9 cellular contexts compared by ENCODE assay signal in the genomic region with DNA sequence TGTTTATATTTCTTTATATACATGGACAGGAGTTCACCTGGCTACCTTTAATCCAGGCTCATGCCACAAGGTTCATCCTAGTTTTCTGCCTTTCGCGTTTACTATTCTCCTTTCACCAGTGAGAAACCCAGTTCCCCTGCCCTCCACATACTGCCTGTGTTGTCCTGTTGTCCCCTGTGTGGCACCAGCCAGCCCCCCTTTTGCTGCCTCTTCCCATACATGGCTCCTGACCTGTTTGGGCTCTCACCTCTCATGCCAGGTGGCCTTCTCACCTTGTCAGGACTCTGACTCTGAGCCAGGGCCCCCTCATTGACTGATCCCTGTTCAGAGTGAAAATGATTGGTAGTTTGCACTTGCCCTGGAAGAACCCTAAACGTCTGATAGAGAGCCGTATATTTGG. TPM values are rescaled to one million over a fixed set of nuclear protein-coding genes. Genes with fewer than 3 reads are reported as not detected.
DNase-seq lines count a peak whose midpoint lies in the region; ATAC-seq and TF ChIP-seq lines count a peak whose summit lies in the region.
"Had no signal": no experiment of that assay in that cellular context is flagged by ENCODE, and none has a peak within 500 bp of the region (broad histone marks: within the 10 kb centered on the region; RNA-seq: fewer than 3 reads in every experiment).

No MANE protein-coding gene starts in this region.

- no peaks in the 10 kb centered on the region for H3K9me3 ChIP-seq in CD4-positive, alpha-beta T cell (ENCODE audit: control insufficient read depth, low read length)
- H3K9me3 ChIP-seq in IMR-90 (ENCODE audit: control insufficient read depth, insufficient read depth, low read length) = no peaks in the 10 kb centered on the region
- H3K9me3 ChIP-seq in body of pancreas = no peaks in the 10 kb centered on the region

- no peak overlapping the region for H3K27ac ChIP-seq in CD4-positive, alpha-beta T cell (ENCODE audit: low read depth, low read length)
- peak overlapping the region; percentile 21; the same call in 1 of the 2 replicates for H3K27ac ChIP-seq in IMR-90 (ENCODE audit: insufficient read depth, low read length)
- H3K27ac ChIP-seq in caudate nucleus (ENCODE audit: low read depth, low read length) = peak overlapping the region; percentile 29
- no peak overlapping the region for H3K27ac ChIP-seq in body of pancreas

- H3K4me3 Mint-ChIP-seq in CD4-positive, alpha-beta T cell = peak overlapping the region; percentile 9
- peak overlapping the region; percentile 52 for H3K4me3 Mint-ChIP-seq in natural killer cell treated with Interleukin-12 subunit alpha and Interleukin-12 subunit beta and Interleukin-15 and Interleukin-18, amount 100 ng/mL, for 72 hours

- POLR2A ChIA-PET in CD4-positive, alpha-beta T cell (lab: Charles Lee) = no interaction called here
- POLR2A ChIA-PET in IMR-90 (lab: Charles Lee; ENCODE audit: unreplicated experiment) = no interaction called here

- H3K36me3 ChIP-seq in IMR-90 (ENCODE audit: control insufficient read depth, insufficient read depth, low read length) (peaks cover 26% of the 10 kb centered on the region), body of pancreas (replicated peaks in 1 of 2; ENCODE audit: insufficient read depth in 1 of 2, low read depth in 2 of 2) (peaks cover 2 to 10% of the 10 kb centered on the region in 2 donors)

- peaks cover 13 to 53% of the 10 kb centered on the region in 2 experiments; a peak in 3 of 4 replicates for H3K79me1 ChIP-seq in IMR-90 (ENCODE audit: low read depth in 1 of 2, low read length in 2 of 2)

- peaks cover 19% of the 10 kb centered on the region for H3K4me1 ChIP-seq in IMR-90 (ENCODE audit: control insufficient read depth, insufficient read depth, low read length)
- H3K4me1 ChIP-seq in body of pancreas = peaks cover 17% of the 10 kb centered on the region

- H3K27me3 ChIP-seq in CD4-positive, alpha-beta T cell (ENCODE audit: control insufficient read depth, insufficient read depth, low read length) = no peaks in the 10 kb centered on the region
- no peaks in the 10 kb centered on the region for H3K27me3 ChIP-seq in IMR-90 (ENCODE audit: control insufficient read depth, insufficient read depth, low read length)
- H3K27me3 ChIP-seq in body of pancreas = no peaks in the 10 kb centered on the region

- TF ChIP-seq CTCF in CD4-positive, alpha-beta T cell (IDR thresholded peaks at IDR 0.05) = no peak
- TF ChIP-seq CTCF in IMR-90 (conservative IDR thresholded peaks at IDR 0.05; ENCODE audit: low read depth, low read length) = no peak
- no peak for TF ChIP-seq CTCF in body of pancreas (IDR thresholded peaks at IDR 0.05)

- peaks cover 93% of the 10 kb centered on the region for H3K36me3 Mint-ChIP-seq in CD4-positive, alpha-beta T cell (ENCODE audit: low read depth)
- peaks cover 37% of the 10 kb centered on the region for H3K36me3 Mint-ChIP-seq in natural killer cell treated with Interleukin-12 subunit alpha and Interleukin-12 subunit beta and Interleukin-15 and Interleukin-18, amount 100 ng/mL, for 72 hours

- H4K5ac ChIP-seq in IMR-90 (ENCODE audit: low read depth, low read length) = peak overlapping the region; percentile 3; the same call in 1 of the 2 replicates

- H3K4me3 ChIP-seq in IMR-90 (ENCODE audit: insufficient read depth, low read depth, low read length) = no peak overlapping the region
- no peak overlapping the region for H3K4me3 ChIP-seq in body of pancreas

- H2BK120ac ChIP-seq in IMR-90 (ENCODE audit: low read depth, low read length) = peak overlapping the region; percentile 84

- CTCF ChIA-PET in CD4-positive, alpha-beta T cell (lab: Charles Lee) = no interaction called here
- CTCF ChIA-PET in IMR-90 (lab: Yijun Ruan, JAX) = interaction anchor here (0.5 to 1.8 kb wide), 3 partner anchors 32 to 179 kb away, joined by 3 to 5 read pairs (median 3); no protein-coding TSS in a partner anchor

- no peak for DNase-seq in CD4-positive, alpha-beta T cell
- DNase-seq in IMR-90 (no peak), caudate nucleus (lab: John Stamatoyannopoulos, UW) (no peak), T1000 (lab: John Stamatoyannopoulos, UW) (no peak), A172 (ENCODE audit: low spot score) (no peak), body of pancreas (no peak)
- DNase-seq in natural killer cell treated with Interleukin-12 subunit alpha and Interleukin-12 subunit beta and Interleukin-15 and Interleukin-18, amount 100 ng/mL, for 72 hours (ENCODE audit: low spot score) = no peak
- DNase-seq: COR-L47, SIG-M5 had no signal

- H3K23ac ChIP-seq in IMR-90 (ENCODE audit: low read depth, low read length) = peak overlapping the region; percentile 85

- H2BK15ac ChIP-seq in IMR-90 (ENCODE audit: low read depth, low read length) = peak overlapping the region; percentile 26

- peak overlapping the region; percentile 82 for H4K91ac ChIP-seq in IMR-90 (ENCODE audit: insufficient read depth, low read depth, low read length)

- peak overlapping the region; percentile 54 for H3K14ac ChIP-seq in IMR-90 (replicated peaks; ENCODE audit: low read depth, low read length)

- ATAC-seq in CD4-positive, alpha-beta T cell (ENCODE audit: poor library complexity) = no peak
- ATAC-seq in IMR-90 (ENCODE audit: low read depth) = no peak
- ATAC-seq in natural killer cell treated with Interleukin-12 subunit alpha and Interleukin-12 subunit beta and Interleukin-15 and Interleukin-18, amount 100 ng/mL, for 72 hours = no peak
- ATAC-seq in body of pancreas = no peak

- H2AFZ ChIP-seq in IMR-90 (replicated peaks; ENCODE audit: low read length, poor library complexity) = no peak overlapping the region

- H3K9ac ChIP-seq in IMR-90 (ENCODE audit: low read depth, low read length) = no peak overlapping the region

- in situ Hi-C loops in IMR-90 (cut with MboI; ENCODE audit: low sequenced_read_pairs) = no loop called here

- H2AK9ac ChIP-seq in IMR-90 (replicated peaks; ENCODE audit: low read depth, low read length, poor library complexity) = no peak overlapping the region

- TF ChIP-seq RAD21 in IMR-90 (IDR thresholded peaks at IDR 0.05; ENCODE audit: low read length) = no peak

- peak overlapping the region; percentile 82 for H3K27ac Mint-ChIP-seq in CD4-positive, alpha-beta T cell
- H3K27ac Mint-ChIP-seq in natural killer cell treated with Interleukin-12 subunit alpha and Interleukin-12 subunit beta and Interleukin-15 and Interleukin-18, amount 100 ng/mL, for 72 hours = peak overlapping the region; percentile 23 to 61

- intact Hi-C loops in CD4-positive, alpha-beta T cell (cut with DNase I, micrococcal nuclease) = no loop called here
- intact Hi-C loops in IMR-90 (cut with micrococcal nuclease) (no loop called here), body of pancreas (cut with DNase I) (no loop called here)

- H3K4me1 Mint-ChIP-seq in CD4-positive, alpha-beta T cell (ENCODE audit: low read depth) = peaks cover 57% of the 10 kb centered on the region
- peaks cover 40 to 46% of the 10 kb centered on the region in 2 donors for H3K4me1 Mint-ChIP-seq in natural killer cell treated with Interleukin-12 subunit alpha and Interleukin-12 subunit beta and Interleukin-15 and Interleukin-18, amount 100 ng/mL, for 72 hours (ENCODE audit: low read depth in 2 of 2)

- H3K56ac ChIP-seq in IMR-90 (ENCODE audit: extremely low read depth, insufficient read depth, low read length) = 0 out of 2 replicates have a peak overlapping the region, but pooled peaks have one; percentile 29

- peak overlapping the region; percentile 52; the same call in 1 of the 2 replicates for H3K18ac ChIP-seq in IMR-90 (ENCODE audit: low read depth, low read length)

- no peaks in the 10 kb centered on the region for H3K9me3 Mint-ChIP-seq in CD4-positive, alpha-beta T cell
- no peaks in the 10 kb centered on the region for H3K9me3 Mint-ChIP-seq in natural killer cell treated with Interleukin-12 subunit alpha and Interleukin-12 subunit beta and Interleukin-15 and Interleukin-18, amount 100 ng/mL, for 72 hours

- peak overlapping the region; percentile 86 for H2AK5ac ChIP-seq in IMR-90 (ENCODE audit: low read depth, low read length)

- H3K4me2 ChIP-seq in IMR-90 (ENCODE audit: low read depth, low read length) = peak overlapping the region; percentile 6; the same call in 1 of the 2 replicates

- WGBS in IMR-90 (ENCODE audit: extremely low coverage in 2 of 2, insufficient read length in 1 of 2), 2 experiments = 27% methylated on average over 2 of the region's 4 CpGs; no CpG with 5 or more reads in 1 of the 2 experiments
- WGBS in body of pancreas, 2 donors = 71 to 79% methylated on average over 4 of the region's 4 CpGs

- peak overlapping the region; percentile 11 to 80; a peak in 3 of 4 replicates for H4K8ac ChIP-seq in IMR-90 (ENCODE audit: low read depth in 2 of 2, low read length in 2 of 2)

- TF ChIP-seq POLR2A in IMR-90 (IDR thresholded peaks at IDR 0.05; ENCODE audit: low read depth, low read length) (no peak), body of pancreas (IDR thresholded peaks at IDR 0.05) (no peak)

- peak overlapping the region; percentile 74 for H3K4ac ChIP-seq in IMR-90 (ENCODE audit: low read depth, low read length)

- peaks cover 26% of the 10 kb centered on the region for H3K9me1 ChIP-seq in IMR-90 (ENCODE audit: insufficient read depth, low read length)

- H3K27me3 Mint-ChIP-seq in CD4-positive, alpha-beta T cell = no peaks in the 10 kb centered on the region
- H3K27me3 Mint-ChIP-seq in natural killer cell treated with Interleukin-12 subunit alpha and Interleukin-12 subunit beta and Interleukin-15 and Interleukin-18, amount 100 ng/mL, for 72 hours = no peaks in the 10 kb centered on the region

- peaks cover 19% of the 10 kb centered on the region for H4K20me1 ChIP-seq in IMR-90 (ENCODE audit: insufficient read depth, low read length)

- H2BK5ac ChIP-seq in IMR-90 (ENCODE audit: low read depth, low read length, poor library complexity, severe bottlenecking) = peak overlapping the region; percentile 99

- H2BK20ac ChIP-seq in IMR-90 (ENCODE audit: low read depth, low read length) = peak overlapping the region; percentile 81

- dilution Hi-C loops in IMR-90 (cut with HindIII; ENCODE audit: low sequenced_read_pairs, unreplicated experiment) = no loop called here

- BruUV-seq in IMR-90 (replicated peaks; lab: Mats Ljungman, UMichigan) = no TSS peak

RNA-seq across cellular contexts. Expression of a gene that starts 13.6 kb away (rescaled TPM):
- total RNA-seq in CD4-positive, alpha-beta T cell = 10 to 100 TPM; 14.3 to 19.6 TPM
- total RNA-seq in IMR-90 (2012; rRNA removed) = 21.4 and 23.5 TPM in 2 replicates
- polyA plus RNA-seq in IMR-90 (2012; rRNA removed) = 37.3 and 39.6 TPM in 2 replicates
- 29.3 and 37.4 TPM in 2 replicates for polyA plus RNA-seq in IMR-90 (2012; cell fraction: cytosol; rRNA removed)
- 61.9 and 87.8 TPM in 2 replicates for polyA plus RNA-seq in IMR-90 (2012; cell fraction: nucleus; rRNA removed; ENCODE audit: low replicate concordance)
- 10 to 100 TPM; 50.2 to 63.3 TPM for total RNA-seq in natural killer cell treated with Interleukin-12 subunit alpha and Interleukin-12 subunit beta and Interleukin-15 and Interleukin-18, amount 100 ng/mL, for 72 hours
- 43.2 and 46.8 TPM in 2 replicates for total RNA-seq in A172 (2014; rRNA removed; shearing (Covaris generic))
- 1 to 10 TPM; 6.6 to 9.9 TPM for total RNA-seq in body of pancreas

Comparison
In these comparisons a context has a peak if more than half of its experiments do, and no peak if none do; other contexts are left out.
1. H3K27ac ChIP-seq: peak in IMR-90 (single experiment) and caudate nucleus (single experiment); none in CD4-positive, alpha-beta T cell (single experiment) and body of pancreas (0 of 4).